ENCODE assay signal across 22 cellular contexts in genomic region chr21:35540950-35541632, GRCh38.
DNase-seq lines count a peak whose midpoint lies in the region; FAIRE-seq lines count a peak whose summit lies in the region.
"Had no signal": no experiment of that assay in that cellular context is flagged by ENCODE, and none has a peak within 500 bp of the region (broad histone marks: within the 10 kb centered on the region; RNA-seq: fewer than 3 reads in every experiment).

No MANE protein-coding gene starts in this region.

- FAIRE-seq in urothelium cell line (lab: Jason Lieb, UNC): no peak
- FAIRE-seq: A549, H54 had no signal

- DNase-seq in NCI-H510A treated with DMSO at 0.1 percent for 48 hours (lab: John Stamatoyannopoulos, UW) (peak; percentile 63), NCI-H510A (lab: John Stamatoyannopoulos, UW) (no peak), NCI-H1930 (lab: John Stamatoyannopoulos, UW) (peak; percentile 68 to 77), T1000 (lab: John Stamatoyannopoulos, UW) (peak; percentile 36), mesenteric fat pad (ENCODE audit: low spot score) (no peak), GDM1 (lab: John Stamatoyannopoulos, UW) (no peak), urothelium cell line (ENCODE audit: low spot score) (no peak)
- DNase-seq in stimulated activated CD4-positive, alpha-beta T cell treated with anti-CD3 and anti-CD28 coated beads, Interleukin-12 subunit alpha, Interleukin-12 subunit beta, amount 100 ng/mL, for 4 hours: no peak
- DNase-seq: activated CD4-positive, alpha-beta T cell treated with anti-CD3 and anti-CD28 coated beads for 1 hour; activated naive CD8-positive, alpha-beta T cell treated with anti-CD3 and anti-CD28 coated beads, Interleukin-2, amount 50 U/mL, for 24 hours; DMS79 treated with DMSO at 0.1 percent for 48 hours; erythroblast; glutamatergic neuron; midbrain; NCI-H446 treated with DMSO at 0.1 percent for 48 hours; psoas muscle; SJCRH30; spleen; T-helper 9 cell; testis had no signal

Comparison
In these comparisons a context has a peak if more than half of its experiments do, and no peak if none do; other contexts are left out.
1. DNase-seq: peak in NCI-H510A treated with DMSO at 0.1 percent for 48 hours (single experiment), NCI-H1930 (2 of 2) and T1000 (single experiment); none in NCI-H510A (single experiment), stimulated activated CD4-positive, alpha-beta T cell treated with anti-CD3 and anti-CD28 coated beads, Interleukin-12 subunit alpha, Interleukin-12 subunit beta, amount 100 ng/mL, for 4 hours (single experiment), mesenteric fat pad (single experiment), GDM1 (single experiment) and urothelium cell line (single experiment).